14 cellular contexts compared by ENCODE assay signal in the genomic region with DNA sequence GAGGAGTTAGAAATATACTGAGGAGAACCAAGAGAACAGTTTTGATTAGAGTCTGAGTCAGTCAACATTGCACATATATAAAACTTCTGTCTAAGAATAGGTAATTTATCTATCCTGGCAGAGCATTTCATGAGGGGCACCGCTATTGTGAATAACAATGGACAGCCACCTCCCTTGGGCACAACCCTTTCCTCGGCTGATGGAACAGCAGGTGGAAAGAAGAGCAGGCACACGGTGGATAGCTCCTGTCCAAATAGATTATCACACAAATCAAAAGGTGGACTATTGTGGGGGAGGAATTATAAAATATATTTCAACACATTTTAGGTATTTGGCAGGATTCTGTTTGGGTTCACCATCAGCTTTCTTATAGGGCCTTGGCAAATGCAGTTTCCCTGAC.
"Had no signal": no experiment of that assay in that cellular context is flagged by ENCODE, and none has a peak within 500 bp of the region (broad histone marks: within the 10 kb centered on the region; RNA-seq: fewer than 3 reads in every experiment).

No MANE protein-coding gene starts in this region.

- ATAC-seq: activated T-cell treated with anti-CD3 and anti-CD28 coated beads, Interleukin-2, amount 50 U/mL, for 72 hours; foreskin keratinocyte; stimulated activated naive B cell treated with anti-CD40 and anti-IgM and Interleukin-4, amounts not matched to agents 10 μg/mL and 1 μg/mL and 100 μg/mL, for 72 hours had no signal

- H3K4me3 Mint-ChIP-seq: activated CD4-positive, alpha-beta memory T cell treated with anti-CD3 and anti-CD28 coated beads, Interleukin-2, amount 10 ng/mL, durations not matched to agents 7 days and 5 days; activated naive CD8-positive, alpha-beta T cell treated with anti-CD3 and anti-CD28 coated beads for 36 hours; activated T-cell treated with anti-CD3 and anti-CD28 coated beads, Interleukin-2, amount 50 U/mL, for 72 hours; neural progenitor cell; stimulated activated naive B cell treated with anti-CD40 and anti-IgM and Interleukin-4, amounts not matched to agents 10 μg/mL and 1 μg/mL and 100 μg/mL, for 72 hours had no signal

- H3K36me3 ChIP-seq: brain microvascular endothelial cell, neural progenitor cell, ovary, suprapubic skin had no signal

- H3K4me2 ChIP-seq: neural progenitor cell, smooth muscle cell had no signal

- H3K27ac ChIP-seq: brain microvascular endothelial cell, foreskin keratinocyte, neural progenitor cell, ovary, suprapubic skin had no signal

- H3K27ac Mint-ChIP-seq: activated CD4-positive, alpha-beta memory T cell treated with anti-CD3 and anti-CD28 coated beads, Interleukin-2, amount 10 ng/mL, durations not matched to agents 7 days and 5 days; activated naive CD8-positive, alpha-beta T cell treated with anti-CD3 and anti-CD28 coated beads for 36 hours; activated T-cell treated with anti-CD3 and anti-CD28 coated beads, Interleukin-2, amount 50 U/mL, for 72 hours; neural progenitor cell; stimulated activated naive B cell treated with anti-CD40 and anti-IgM and Interleukin-4, amounts not matched to agents 10 μg/mL and 1 μg/mL and 100 μg/mL, for 72 hours had no signal

- H2AFZ ChIP-seq: neural progenitor cell had no signal

- H3K9me3 Mint-ChIP-seq: activated CD4-positive, alpha-beta memory T cell treated with anti-CD3 and anti-CD28 coated beads, Interleukin-2, amount 10 ng/mL, durations not matched to agents 7 days and 5 days; activated naive CD8-positive, alpha-beta T cell treated with anti-CD3 and anti-CD28 coated beads for 36 hours; activated T-cell treated with anti-CD3 and anti-CD28 coated beads, Interleukin-2, amount 50 U/mL, for 72 hours; neural progenitor cell; stimulated activated naive B cell treated with anti-CD40 and anti-IgM and Interleukin-4, amounts not matched to agents 10 μg/mL and 1 μg/mL and 100 μg/mL, for 72 hours had no signal

- DNase-seq: activated CD4-positive, alpha-beta memory T cell treated with anti-CD3 and anti-CD28 coated beads, Interleukin-2, amount 10 ng/mL, durations not matched to agents 7 days and 5 days; activated gamma-delta T cell treated with Interleukin-2 at 50 U/mL for 16 hours; activated naive CD8-positive, alpha-beta T cell treated with anti-CD3 and anti-CD28 coated beads for 36 hours; activated T-cell treated with anti-CD3 and anti-CD28 coated beads, Interleukin-2, amount 50 U/mL, for 72 hours; brain microvascular endothelial cell; foreskin keratinocyte; head of caudate nucleus; islet precursor cell; midbrain; ovary; stimulated activated naive B cell treated with anti-CD40 and anti-IgM and Interleukin-4, amounts not matched to agents 10 μg/mL and 1 μg/mL and 100 μg/mL, for 72 hours had no signal

- H3K9me3 ChIP-seq: ovary, suprapubic skin had no signal

- H3K4me1 ChIP-seq: foreskin keratinocyte, neural progenitor cell, suprapubic skin had no signal

- H3K36me3 Mint-ChIP-seq: activated naive CD8-positive, alpha-beta T cell treated with anti-CD3 and anti-CD28 coated beads for 36 hours; neural progenitor cell; stimulated activated naive B cell treated with anti-CD40 and anti-IgM and Interleukin-4, amounts not matched to agents 10 μg/mL and 1 μg/mL and 100 μg/mL, for 72 hours had no signal

- H3K4me3 ChIP-seq: neural progenitor cell, ovary, smooth muscle cell, suprapubic skin had no signal

- H3K27me3 ChIP-seq: brain microvascular endothelial cell, foreskin keratinocyte, neural progenitor cell, ovary, suprapubic skin had no signal
